In genomic region chr2:111039984-111040383, GRCh38 we compare ENCODE assay signal across 28 cellular contexts.
"Had no signal": no experiment of that assay in that cellular context is flagged by ENCODE, and none has a peak within 500 bp of the region (broad histone marks: within the 10 kb centered on the region; RNA-seq: fewer than 3 reads in every experiment).

No MANE protein-coding gene starts in this region.

- H3K4me1 ChIP-seq: gastrocnemius medialis, heart left ventricle, left lung, psoas muscle, right lobe of liver, suprapubic skin, transverse colon, upper lobe of right lung, uterus had no signal

- H3K9me3 ChIP-seq: gastrocnemius medialis, heart left ventricle, left lung, mucosa of descending colon, ovary, psoas muscle, right lobe of liver, suprapubic skin, transverse colon, upper lobe of right lung, uterus had no signal

- H3K36me3 Mint-ChIP-seq: mesothelial cell of epicardium; naive B cell; natural killer cell treated with Interleukin-12 subunit alpha and Interleukin-12 subunit beta and Interleukin-15 and Interleukin-18, amount 100 ng/mL, for 72 hours had no signal

- ATAC-seq: gastrocnemius medialis; heart left ventricle; left cardiac atrium; left lung; mucosa of descending colon; natural killer cell treated with Interleukin-12 subunit alpha and Interleukin-12 subunit beta and Interleukin-15 and Interleukin-18, amount 100 ng/mL, for 72 hours; psoas muscle; stimulated activated naive B cell treated with anti-CD40 and anti-IgM and Interleukin-4, amounts not matched to agents 10 μg/mL and 1 μg/mL and 100 μg/mL, for 72 hours; upper lobe of right lung had no signal

- DNase-seq: cortex of kidney; effector CD4-positive, alpha-beta T cell; foreskin fibroblast; gastrocnemius medialis; heart left ventricle; hippocampal formation; left cardiac atrium; left lung; mesenchymal stem cell; mucosa of descending colon; naive B cell; occipital lobe; ovary; posterior cingulate gyrus; psoas muscle; right lobe of liver; small intestine; stimulated activated CD4-positive, alpha-beta T cell treated with anti-CD3 and anti-CD28 coated beads, Interleukin-15, amount 100 ng/mL, for 24 hours; stimulated activated CD4-positive, alpha-beta T cell treated with anti-CD3 and anti-CD28 coated beads, Interleukin-2, amount 100 ng/mL, for 48 hours; stimulated activated naive B cell treated with anti-CD40 and anti-IgM and Interleukin-4, amounts not matched to agents 10 μg/mL and 1 μg/mL and 100 μg/mL, for 72 hours; transverse colon; upper lobe of right lung; uterus had no signal

- H3K36me3 ChIP-seq: gastrocnemius medialis, heart left ventricle, left lung, ovary, right lobe of liver, suprapubic skin, transverse colon, upper lobe of right lung, uterus had no signal

- H3K9me3 Mint-ChIP-seq: mesothelial cell of epicardium; naive B cell; natural killer cell treated with Interleukin-12 subunit alpha and Interleukin-12 subunit beta and Interleukin-15 and Interleukin-18, amount 100 ng/mL, for 72 hours; stimulated activated naive B cell treated with anti-CD40 and anti-IgM and Interleukin-4, amounts not matched to agents 10 μg/mL and 1 μg/mL and 100 μg/mL, for 72 hours; stimulated activated naive CD8-positive, alpha-beta T cell treated with anti-CD3 and anti-CD28 coated beads, Interleukin-15, Interleukin-2, amounts not matched to agents 100 ng/mL and 50 ng/mL, for 24 hours had no signal

- H3K4me3 Mint-ChIP-seq: mesothelial cell of epicardium; naive B cell; natural killer cell treated with Interleukin-12 subunit alpha and Interleukin-12 subunit beta and Interleukin-15 and Interleukin-18, amount 100 ng/mL, for 72 hours; stimulated activated naive B cell treated with anti-CD40 and anti-IgM and Interleukin-4, amounts not matched to agents 10 μg/mL and 1 μg/mL and 100 μg/mL, for 72 hours; stimulated activated naive CD8-positive, alpha-beta T cell treated with anti-CD3 and anti-CD28 coated beads, Interleukin-15, Interleukin-2, amounts not matched to agents 100 ng/mL and 50 ng/mL, for 24 hours had no signal

- H3K27ac Mint-ChIP-seq: mesothelial cell of epicardium; natural killer cell treated with Interleukin-12 subunit alpha and Interleukin-12 subunit beta and Interleukin-15 and Interleukin-18, amount 100 ng/mL, for 72 hours; stimulated activated naive CD8-positive, alpha-beta T cell treated with anti-CD3 and anti-CD28 coated beads, Interleukin-15, Interleukin-2, amounts not matched to agents 100 ng/mL and 50 ng/mL, for 24 hours had no signal

- H3K4me3 ChIP-seq: gastrocnemius medialis, heart left ventricle, left lung, mucosa of descending colon, ovary, psoas muscle, right lobe of liver, suprapubic skin, transverse colon, upper lobe of right lung, uterus had no signal

- H3K27me3 ChIP-seq: gastrocnemius medialis, left lung, ovary, right lobe of liver, transverse colon, upper lobe of right lung, uterus had no signal

- FAIRE-seq: islet of Langerhans, small intestine had no signal

- H3K27ac ChIP-seq: gastrocnemius medialis, heart left ventricle, left lung, ovary, psoas muscle, right lobe of liver, suprapubic skin, transverse colon, upper lobe of right lung, uterus had no signal
